In genomic region chr19:29393915-29394460, GRCh38 we compare ENCODE assay signal across 1 cellular context.
TF ChIP-seq lines count a peak whose summit lies in the region.

No MANE protein-coding gene starts in this region.

TF ChIP-seq in A549, 52 proteins besides CTCF, POLR2A, EP300 and RAD21:
- TF ChIP-seq, protein P1, sequence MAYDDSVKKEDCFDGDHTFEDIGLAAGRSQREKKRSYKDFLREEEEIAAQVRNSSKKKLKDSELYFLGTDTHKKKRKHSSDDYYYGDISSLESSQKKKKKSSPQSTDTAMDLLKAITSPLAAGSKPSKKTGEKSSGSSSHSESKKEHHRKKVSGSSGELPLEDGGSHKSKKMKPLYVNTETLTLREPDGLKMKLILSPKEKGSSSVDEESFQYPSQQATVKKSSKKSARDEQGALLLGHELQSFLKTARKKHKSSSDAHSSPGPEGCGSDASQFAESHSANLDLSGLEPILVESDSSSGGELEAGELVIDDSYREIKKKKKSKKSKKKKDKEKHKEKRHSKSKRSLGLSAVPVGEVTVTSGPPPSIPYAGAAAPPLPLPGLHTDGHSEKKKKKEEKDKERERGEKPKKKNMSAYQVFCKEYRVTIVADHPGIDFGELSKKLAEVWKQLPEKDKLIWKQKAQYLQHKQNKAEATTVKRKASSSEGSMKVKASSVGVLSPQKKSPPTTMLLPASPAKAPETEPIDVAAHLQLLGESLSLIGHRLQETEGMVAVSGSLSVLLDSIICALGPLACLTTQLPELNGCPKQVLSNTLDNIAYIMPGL (CRISPR knock-in tag; IDR thresholded peaks at IDR 0.05; ENCODE audit: borderline replicate concordance) = no peak
- TF ChIP-seq CEBPB (IDR thresholded peaks at IDR 0.05) = no peak
